ENCODE assay signal across 9 cellular contexts in genomic region chr10:124943301-124944092, GRCh38. TPM values are rescaled to one million over a fixed set of nuclear protein-coding genes. Genes with fewer than 3 reads are reported as not detected.
DNase-seq lines count a peak whose midpoint lies in the region; ATAC-seq and TF ChIP-seq lines count a peak whose summit lies in the region.
"Had no signal": no experiment of that assay in that cellular context is flagged by ENCODE, and none has a peak within 500 bp of the region (broad histone marks: within the 10 kb centered on the region; RNA-seq: fewer than 3 reads in every experiment).

No MANE protein-coding gene starts in this region.

- peak; percentile 93 for DNase-seq in AG10803 (ENCODE audit: low read depth)
- DNase-seq in M059J (ENCODE audit: low read depth) = peak; percentile 87
- peak; percentile 17 for DNase-seq in dermis blood vessel endothelial cell
- DNase-seq in myocyte (ENCODE audit: low read depth) = peak; percentile 87
- DNase-seq in GM19238 (ENCODE audit: insufficient read length, low spot score) = no peak
- no peak for DNase-seq in UCSD-AML1 (lab: John Stamatoyannopoulos, UW; ENCODE audit: unreplicated experiment)

- H3K4me3 ChIP-seq in AG10803 (ENCODE audit: low read length) = no peak overlapping the region
- H3K4me3 ChIP-seq: tibial nerve had no signal

- TF ChIP-seq CTCF in AG10803 (conservative IDR thresholded peaks at IDR 0.05; ENCODE audit: low read length) = no peak

- no peak for ATAC-seq in HG03457 (IDR thresholded peaks at IDR 0.05; ENCODE audit: unreplicated experiment)
- ATAC-seq in GM19397 (IDR thresholded peaks at IDR 0.05; ENCODE audit: unreplicated experiment) = no peak

RNA-seq across cellular contexts. Expression of gene ZRANB1, which starts 1.6 kb away (rescaled TPM):
- 14.2 and 17.1 TPM in 2 replicates for total RNA-seq in M059J (2014; rRNA removed; shearing (Covaris generic))
- total RNA-seq in dermis blood vessel endothelial cell (22.2 and 25.4 TPM in 2 replicates), myocyte (28.3 and 31.7 TPM in 2 replicates)
- polyA plus RNA-seq in myocyte (2012) = 10.7 TPM

Comparison
In these comparisons a context has a peak if more than half of its experiments do, and no peak if none do; other contexts are left out.
1. DNase-seq: peak in AG10803 (single experiment), M059J (single experiment), dermis blood vessel endothelial cell (single experiment) and myocyte (single experiment); none in GM19238 (single experiment) and UCSD-AML1 (single experiment).